ENCODE assay signal across 10 cellular contexts in genomic region chr7:72405389-72405788, GRCh38. TPM values are rescaled to one million over a fixed set of nuclear protein-coding genes. Genes with fewer than 3 reads are reported as not detected.
DNase-seq lines count a peak whose midpoint lies in the region; ATAC-seq and TF ChIP-seq lines count a peak whose summit lies in the region.
"Had no signal": no experiment of that assay in that cellular context is flagged by ENCODE, and none has a peak within 500 bp of the region (broad histone marks: within the 10 kb centered on the region; RNA-seq: fewer than 3 reads in every experiment).

No MANE protein-coding gene starts in this region.

- no peak overlapping the region for H3K27ac Mint-ChIP-seq in type B pancreatic cell

- H3K27me3 Mint-ChIP-seq in type B pancreatic cell: peaks cover 15% of the 10 kb centered on the region

- TF ChIP-seq CTCF in mammary epithelial cell (conservative IDR thresholded peaks at IDR 0.05 in 1 of 2, IDR thresholded peaks at IDR 0.05 in 1 of 2; ENCODE audit: extremely low read depth in 1 of 2, insufficient read depth in 1 of 2, low read depth in 1 of 2, low read length in 2 of 2) (no peak), omental fat pad (IDR thresholded peaks at IDR 0.05) (no peak), type B pancreatic cell (conservative IDR thresholded peaks at IDR 0.05) (no peak)

- ATAC-seq in HG03342 (IDR thresholded peaks at IDR 0.05; ENCODE audit: unreplicated experiment) (peak; percentile 55), omental fat pad (ENCODE audit: low FRiP score) (no peak), GM21786 (IDR thresholded peaks at IDR 0.05; ENCODE audit: unreplicated experiment) (no peak), GM19035 (IDR thresholded peaks at IDR 0.05; ENCODE audit: unreplicated experiment) (no peak)

- WGBS in mammary epithelial cell (ENCODE audit: low coverage, missing lambda C conversion rate): 8% methylated on average over 11 of the region's 11 CpGs

- peak; percentile 11 for DNase-seq in activated CD4-positive, alpha-beta T cell treated with anti-CD3 and anti-CD28 coated beads for 48 hours
- DNase-seq in activated CD4-positive, alpha-beta T cell treated with anti-CD3 and anti-CD28 coated beads, Interleukin-2, amount 50 U/mL, for 4 hours: no peak
- DNase-seq in mammary epithelial cell: peak; percentile 6
- DNase-seq in omental fat pad (ENCODE audit: low spot score): peak; percentile 26
- no peak for DNase-seq in type B pancreatic cell (ENCODE audit: extremely low spot score, unreplicated experiment)
- DNase-seq: mesendoderm, NCI-H1417 had no signal

- H4K20me1 ChIP-seq in mammary epithelial cell (ENCODE audit: insufficient read depth, low read length): no peaks in the 10 kb centered on the region

- H3K4me3 Mint-ChIP-seq in type B pancreatic cell: no peak overlapping the region

- intact Hi-C loops in mammary epithelial cell (cut with micrococcal nuclease): no loop called here

- in situ Hi-C loops in mammary epithelial cell (cut with MboI; ENCODE audit: low sequenced_read_pairs in 2 of 2): no loop called here

- no peak overlapping the region for H3K27ac ChIP-seq in mammary epithelial cell (ENCODE audit: insufficient read depth, low read depth, low read length)

- H3K36me3 Mint-ChIP-seq in type B pancreatic cell: no peaks in the 10 kb centered on the region

- dilution Hi-C loops in mammary epithelial cell (cut with HindIII; ENCODE audit: low sequenced_read_pairs): no loop called here

- peaks cover 27% of the 10 kb centered on the region for H3K9me3 ChIP-seq in mammary epithelial cell (replicated peaks; ENCODE audit: insufficient read depth, low read length)

- no peaks in the 10 kb centered on the region for H3K4me1 ChIP-seq in mammary epithelial cell (ENCODE audit: insufficient read depth, low read length)

- no peak overlapping the region for H2AFZ ChIP-seq in mammary epithelial cell (ENCODE audit: low read depth, low read length)

- no peak overlapping the region for H3K4me3 ChIP-seq in mammary epithelial cell (replicated peaks in 1 of 3; ENCODE audit: insufficient read depth in 1 of 3, low read depth in 2 of 3, low read length in 3 of 3)

- no peak overlapping the region for H3K4me2 ChIP-seq in mammary epithelial cell (ENCODE audit: insufficient read depth, low read depth, low read length)

- no peak overlapping the region for H3K9ac ChIP-seq in mammary epithelial cell (ENCODE audit: insufficient read depth, low read length)

- no peaks in the 10 kb centered on the region for H3K79me2 ChIP-seq in mammary epithelial cell (ENCODE audit: insufficient read depth, low read length)

- H3K9me3 Mint-ChIP-seq in type B pancreatic cell: no peaks in the 10 kb centered on the region

- H3K36me3 ChIP-seq in mammary epithelial cell (ENCODE audit: insufficient read depth, low read length): no peaks in the 10 kb centered on the region

- CTCF ChIA-PET in mammary epithelial cell (lab: Charles Lee; ENCODE audit: low non-redundant PET): no interaction called here

- no peaks in the 10 kb centered on the region for H3K27me3 ChIP-seq in mammary epithelial cell (ENCODE audit: insufficient read depth, low read length)

- no peaks in the 10 kb centered on the region for H3K4me1 Mint-ChIP-seq in type B pancreatic cell (ENCODE audit: unreplicated experiment)

- BruUV-seq in mammary epithelial cell (replicated peaks; lab: Mats Ljungman, UMichigan): no TSS peak

RNA-seq across cellular contexts. Expression of gene CALN1, which starts 6.7 kb away (rescaled TPM):
- not detected for total RNA-seq in mammary epithelial cell
- polyA plus RNA-seq in mammary epithelial cell: not detected
- not detected for polyA minus RNA-seq in mammary epithelial cell
- total RNA-seq in omental fat pad: under 1 TPM in 1 of 4 donors, not detected in 3; 0.16 TPM
- 1.6 and 1.9 TPM in 2 replicates for total RNA-seq in type B pancreatic cell (ENCODE audit: low replicate concordance)

Comparison
In these comparisons a context has a peak if more than half of its experiments do, and no peak if none do; other contexts are left out.
1. DNase-seq: peak in activated CD4-positive, alpha-beta T cell treated with anti-CD3 and anti-CD28 coated beads for 48 hours (single experiment), mammary epithelial cell (single experiment) and omental fat pad (single experiment); none in activated CD4-positive, alpha-beta T cell treated with anti-CD3 and anti-CD28 coated beads, Interleukin-2, amount 50 U/mL, for 4 hours (0 of 2) and type B pancreatic cell (single experiment).